Comparison of ENCODE assay signal across 11 cellular contexts in the genomic region with DNA sequence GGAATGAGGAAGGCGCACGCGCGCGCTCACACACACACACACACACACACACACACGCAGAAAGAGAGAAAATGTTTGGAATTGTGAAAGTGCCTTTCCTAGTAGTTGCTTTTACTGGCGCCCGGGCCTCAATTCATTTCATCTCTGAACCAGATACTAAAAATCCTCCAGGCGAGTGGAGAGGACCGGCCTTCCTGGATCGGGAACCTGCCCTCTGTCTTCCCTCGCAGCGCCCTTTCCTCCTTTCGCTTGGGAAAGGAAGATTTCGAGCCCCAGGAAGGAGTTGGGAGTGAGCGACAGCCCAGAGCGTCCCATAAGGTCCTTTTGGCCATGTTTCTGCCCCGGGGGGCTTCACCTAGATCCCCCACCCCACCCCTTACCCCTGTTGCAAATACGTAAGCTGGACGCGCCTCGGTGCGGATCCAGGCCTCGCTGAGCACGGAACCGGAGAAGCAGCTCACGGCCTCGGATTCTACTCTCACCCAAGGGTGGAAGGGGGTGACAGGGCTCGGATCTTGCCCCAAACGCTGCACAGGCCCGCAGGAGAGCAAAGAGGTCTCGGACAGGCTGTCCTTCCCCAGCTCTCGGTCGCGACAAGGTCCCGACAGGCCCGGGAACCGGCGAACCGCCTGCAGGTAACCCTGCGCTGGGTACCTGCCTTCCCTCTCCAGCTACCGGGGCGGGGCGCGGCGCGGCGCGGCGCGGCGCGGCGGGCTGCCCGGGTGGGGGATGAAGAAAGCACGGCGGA. TPM values are rescaled to one million over a fixed set of nuclear protein-coding genes. Genes with fewer than 3 reads are reported as not detected.
DNase-seq lines count a peak whose midpoint lies in the region; TF ChIP-seq lines count a peak whose summit lies in the region.
"Had no signal": no experiment of that assay in that cellular context is flagged by ENCODE, and none has a peak within 500 bp of the region (broad histone marks: within the 10 kb centered on the region; RNA-seq: fewer than 3 reads in every experiment).

No MANE protein-coding gene starts in this region.

- H3K4me1 ChIP-seq in colonic mucosa (no peaks in the 10 kb centered on the region), subcutaneous abdominal adipose tissue (ENCODE audit: control insufficient read depth in 5 of 5, insufficient read depth in 5 of 5, low read length in 5 of 5) (peaks cover 0 to 15% (median 12%) of the 10 kb centered on the region in 5 donors)

- H3K27ac Mint-ChIP-seq in HFFc6: peak overlapping the region; percentile 100
- H3K27ac Mint-ChIP-seq: stimulated activated effector memory CD8-positive, alpha-beta T cell treated with anti-CD3 and anti-CD28 coated beads, Interleukin-12 subunit alpha, Interleukin-12 subunit beta, amount 100 ng/mL, for 72 hours had no signal

- WGBS in lower leg skin, 2 donors: 37 to 49% methylated on average over 42 of the region's 57 CpGs

- no peaks in the 10 kb centered on the region for H3K9me3 Mint-ChIP-seq in HFFc6
- H3K9me3 Mint-ChIP-seq: stimulated activated effector memory CD8-positive, alpha-beta T cell treated with anti-CD3 and anti-CD28 coated beads, Interleukin-12 subunit alpha, Interleukin-12 subunit beta, amount 100 ng/mL, for 72 hours had no signal

- H3K36me3 Mint-ChIP-seq in HFFc6 (ENCODE audit: low read depth): no peaks in the 10 kb centered on the region
- H3K36me3 Mint-ChIP-seq: stimulated activated effector memory CD8-positive, alpha-beta T cell treated with anti-CD3 and anti-CD28 coated beads, Interleukin-12 subunit alpha, Interleukin-12 subunit beta, amount 100 ng/mL, for 72 hours had no signal

- H3K36me3 ChIP-seq in colonic mucosa (no peaks in the 10 kb centered on the region), subcutaneous abdominal adipose tissue (ENCODE audit: control insufficient read depth in 5 of 5, insufficient read depth in 5 of 5, low read length in 5 of 5) (no peaks in the 10 kb centered on the region)

- H3K4me3 ChIP-seq in colonic mucosa (peak overlapping the region; percentile 11), lower leg skin (ENCODE audit: low read depth, poor library complexity, severe bottlenecking) (peak overlapping the region; percentile 35), subcutaneous abdominal adipose tissue (ENCODE audit: low read depth in 1 of 5, low read length in 5 of 5) (peak overlapping the region; percentile 50 to 85 (median 66))
- H3K4me3 ChIP-seq: K562 had no signal

- peaks cover 5% of the 10 kb centered on the region for H3K27me3 Mint-ChIP-seq in HFFc6 (ENCODE audit: insufficient read depth)

- peak overlapping the region in 1 of 2 donors; percentile 63 for H3K9ac ChIP-seq in colonic mucosa (ENCODE audit: low read depth in 2 of 2, low read length in 2 of 2)
- no peak overlapping the region for H3K9ac ChIP-seq in subcutaneous abdominal adipose tissue (ENCODE audit: low read length in 5 of 5)

- no peak for TF ChIP-seq POLR2A in lower leg skin (IDR thresholded peaks at IDR 0.05)

- intact Hi-C loops in colonic mucosa (cut with DNase I) (no loop called here), lower leg skin (cut with DNase I; ENCODE audit: low total_unique reads) (no loop called here)

- H3K27me3 ChIP-seq in colonic mucosa: peaks cover 71% of the 10 kb centered on the region
- H3K27me3 ChIP-seq in subcutaneous abdominal adipose tissue (ENCODE audit: control insufficient read depth in 5 of 5, insufficient read depth in 4 of 5, low read length in 5 of 5): peaks cover 16 to 71% (median 50%) of the 10 kb centered on the region in 5 donors

- peaks cover 67% of the 10 kb centered on the region for H3K4me1 Mint-ChIP-seq in HFFc6 (ENCODE audit: low read depth)

- H3K27ac ChIP-seq in colonic mucosa (no peak overlapping the region), subcutaneous abdominal adipose tissue (ENCODE audit: low read depth, low read length) (no peak overlapping the region)

- TF ChIP-seq CTCF in HFFc6 (IDR thresholded peaks at IDR 0.05) (no peak), colonic mucosa (IDR thresholded peaks at IDR 0.05) (no peak), lower leg skin (IDR thresholded peaks at IDR 0.05) (no peak)

- DNase-seq in HFFc6 (no peak), colonic mucosa (no peak), lower leg skin (ENCODE audit: low spot score in 2 of 2) (no peak), UCSD-AML1 (lab: John Stamatoyannopoulos, UW; ENCODE audit: unreplicated experiment) (no peak), AML-193 (lab: John Stamatoyannopoulos, UW) (no peak)
- DNase-seq in stimulated activated CD4-positive, alpha-beta T cell treated with anti-CD3 and anti-CD28 coated beads, Interleukin-4, amount 100 ng/mL, for 1 hour: no peak
- DNase-seq: NCI-H524 treated with DMSO at 0.1 percent for 48 hours had no signal

- peak overlapping the region; percentile 96 for H3K4me3 Mint-ChIP-seq in HFFc6
- H3K4me3 Mint-ChIP-seq: stimulated activated effector memory CD8-positive, alpha-beta T cell treated with anti-CD3 and anti-CD28 coated beads, Interleukin-12 subunit alpha, Interleukin-12 subunit beta, amount 100 ng/mL, for 72 hours had no signal

- H3K9me3 ChIP-seq in colonic mucosa: no peaks in the 10 kb centered on the region
- H3K9me3 ChIP-seq in subcutaneous abdominal adipose tissue (ENCODE audit: control insufficient read depth in 5 of 5, low read length in 5 of 5): no peaks in the 10 kb centered on the region

RNA-seq across cellular contexts. Expression of a gene that starts 8.0 kb away (rescaled TPM):
- 100 to 1,000 TPM; 108 to 145 (median 127) TPM for total RNA-seq in HFFc6 (2021; fragmentation: NEBNext Ultra II Directional; extraction: Animal tissue kit (Norgen Biotek cat#: 25700))
- 1 to 10 TPM; 4.8 to 7.2 TPM for total RNA-seq in colonic mucosa
- total RNA-seq in lower leg skin: 10 to 100 TPM; 15.2 to 48.1 (median 35.4) TPM
- total RNA-seq: T-helper 1 cell treated with Interleukin-12 subunit alpha and Interleukin-12 subunit beta and Interleukin-4 antibody, amounts not matched to agents 30 ng/mL and 1 ng/mL, for 36 hours had no signal

Comparison
In these comparisons a context has a peak if more than half of its experiments do, and no peak if none do; other contexts are left out.
1. H3K4me3 ChIP-seq: peak in every context shown above with its lines; median percentile 66 in subcutaneous abdominal adipose tissue; 35 in lower leg skin; 11 in colonic mucosa.